In genomic region chr19:11260996-11261395, GRCh38 we compare ENCODE assay signal across 10 cellular contexts. TPM values are rescaled to one million over a fixed set of nuclear protein-coding genes. Genes with fewer than 3 reads are reported as not detected.
DNase-seq lines count a peak whose midpoint lies in the region; ATAC-seq and TF ChIP-seq lines count a peak whose summit lies in the region.
"Had no signal": no experiment of that assay in that cellular context is flagged by ENCODE, and none has a peak within 500 bp of the region (broad histone marks: within the 10 kb centered on the region; RNA-seq: fewer than 3 reads in every experiment).

No MANE protein-coding gene starts in this region.

- H3K27me3 Mint-ChIP-seq in activated T-cell treated with anti-CD3 and anti-CD28 coated beads, Interleukin-2, amount 50 U/mL, for 4 hours (ENCODE audit: low read depth), result peaks cover 44% of the 10 kb centered on the region
- peaks cover 34% of the 10 kb centered on the region for H3K27me3 Mint-ChIP-seq in activated T-helper 2 cell treated with anti-CD3 and anti-CD28 coated beads, Interferon-gamma antibody, Interleukin-2, Interleukin-4, amounts not matched to agents 10 μg/mL and 5 μg/mL and 100 μg/mL, durations not matched to agents 14 hours and 24 hours and 36 hours (ENCODE audit: low read depth)

- intact Hi-C loops in activated T-helper 2 cell treated with anti-CD3 and anti-CD28 coated beads, Interferon-gamma antibody, Interleukin-2, Interleukin-4, amounts not matched to agents 10 μg/mL and 5 μg/mL and 100 μg/mL, durations not matched to agents 14 hours and 24 hours and 36 hours (cut with micrococcal nuclease), result no loop called here
- intact Hi-C loops in lower lobe of right lung (cut with DNase I) (no loop called here), thyroid gland (cut with DNase I) (no loop called here), left colon (cut with DNase I, micrococcal nuclease) (no loop called here), posterior cingulate gyrus (cut with DNase I) (no loop called here)

- H3K4me1 ChIP-seq in lower lobe of right lung (peaks cover 41% of the 10 kb centered on the region), thyroid gland (peaks cover 4 to 34% of the 10 kb centered on the region in 2 donors)

- H3K9me3 Mint-ChIP-seq in activated T-cell treated with anti-CD3 and anti-CD28 coated beads, Interleukin-2, amount 50 U/mL, for 4 hours, result no peaks in the 10 kb centered on the region
- H3K9me3 Mint-ChIP-seq in activated T-helper 2 cell treated with anti-CD3 and anti-CD28 coated beads, Interferon-gamma antibody, Interleukin-2, Interleukin-4, amounts not matched to agents 10 μg/mL and 5 μg/mL and 100 μg/mL, durations not matched to agents 14 hours and 24 hours and 36 hours, result no peaks in the 10 kb centered on the region

- 78 to 82% methylated on average over 5 of the region's 5 CpGs for WGBS in thyroid gland, 2 donors

- peaks cover 4% of the 10 kb centered on the region for H3K4me1 Mint-ChIP-seq in activated T-cell treated with anti-CD3 and anti-CD28 coated beads, Interleukin-2, amount 50 U/mL, for 4 hours (ENCODE audit: low read depth)
- H3K4me1 Mint-ChIP-seq in activated T-helper 2 cell treated with anti-CD3 and anti-CD28 coated beads, Interferon-gamma antibody, Interleukin-2, Interleukin-4, amounts not matched to agents 10 μg/mL and 5 μg/mL and 100 μg/mL, durations not matched to agents 14 hours and 24 hours and 36 hours (ENCODE audit: low read depth), result peaks cover 2% of the 10 kb centered on the region

- H3K27me3 ChIP-seq in lower lobe of right lung (ENCODE audit: low read depth) (no peaks in the 10 kb centered on the region), thyroid gland (no peaks in the 10 kb centered on the region)

- TF ChIP-seq CTCF in lower lobe of right lung (IDR thresholded peaks at IDR 0.05) (no peak), thyroid gland (IDR thresholded peaks at IDR 0.05) (no peak)

- H3K4me3 ChIP-seq in lower lobe of right lung, result peak overlapping the region; percentile 77
- H3K4me3 ChIP-seq in thyroid gland (replicated peaks in 1 of 3), result peak overlapping the region in 1 of 3 donors; percentile 94

- no peak for TF ChIP-seq POLR2A in thyroid gland (IDR thresholded peaks at IDR 0.05)

- no peak overlapping the region for H3K27ac Mint-ChIP-seq in activated T-helper 2 cell treated with anti-CD3 and anti-CD28 coated beads, Interferon-gamma antibody, Interleukin-2, Interleukin-4, amounts not matched to agents 10 μg/mL and 5 μg/mL and 100 μg/mL, durations not matched to agents 14 hours and 24 hours and 36 hours

- no peaks in the 10 kb centered on the region for H3K36me3 Mint-ChIP-seq in activated T-cell treated with anti-CD3 and anti-CD28 coated beads, Interleukin-2, amount 50 U/mL, for 4 hours (ENCODE audit: insufficient read depth)
- H3K36me3 Mint-ChIP-seq in activated T-helper 2 cell treated with anti-CD3 and anti-CD28 coated beads, Interferon-gamma antibody, Interleukin-2, Interleukin-4, amounts not matched to agents 10 μg/mL and 5 μg/mL and 100 μg/mL, durations not matched to agents 14 hours and 24 hours and 36 hours (ENCODE audit: low read depth), result no peaks in the 10 kb centered on the region

- ATAC-seq in activated T-cell treated with anti-CD3 and anti-CD28 coated beads, Interleukin-2, amount 50 U/mL, for 4 hours, result no peak
- ATAC-seq in lower lobe of right lung (no peak), left colon (no peak), HG02588 (IDR thresholded peaks at IDR 0.05; ENCODE audit: unreplicated experiment) (no peak)

- H3K36me3 ChIP-seq in lower lobe of right lung (no peaks in the 10 kb centered on the region), thyroid gland (no peaks in the 10 kb centered on the region)

- peak overlapping the region; percentile 66 for H3K4me3 Mint-ChIP-seq in activated T-cell treated with anti-CD3 and anti-CD28 coated beads, Interleukin-2, amount 50 U/mL, for 4 hours
- peak overlapping the region; percentile 58 for H3K4me3 Mint-ChIP-seq in activated T-helper 2 cell treated with anti-CD3 and anti-CD28 coated beads, Interferon-gamma antibody, Interleukin-2, Interleukin-4, amounts not matched to agents 10 μg/mL and 5 μg/mL and 100 μg/mL, durations not matched to agents 14 hours and 24 hours and 36 hours (ENCODE audit: low read depth)

- H3K9me3 ChIP-seq in lower lobe of right lung, result no peaks in the 10 kb centered on the region
- no peaks in the 10 kb centered on the region for H3K9me3 ChIP-seq in thyroid gland

- H3K27ac ChIP-seq in lower lobe of right lung (peak overlapping the region; percentile 86), thyroid gland (peak overlapping the region in 2 of 3 donors; percentile 93 to 96)
- H3K27ac ChIP-seq: SK-N-MC had no signal

- DNase-seq in activated T-cell treated with anti-CD3 and anti-CD28 coated beads, Interleukin-2, amount 50 U/mL, for 4 hours, result no peak
- DNase-seq in activated T-cell treated with anti-CD3 and anti-CD28 coated beads, Interleukin-2, amount 50 U/mL, for 48 hours, result no peak
- no peak for DNase-seq in activated T-helper 2 cell treated with anti-CD3 and anti-CD28 coated beads, Interferon-gamma antibody, Interleukin-2, Interleukin-4, amounts not matched to agents 10 μg/mL and 5 μg/mL and 100 μg/mL, durations not matched to agents 14 hours and 24 hours and 36 hours (ENCODE audit: low spot score)
- DNase-seq in lower lobe of right lung (no peak), thyroid gland (no peak), left colon (no peak), posterior cingulate gyrus (no peak)
- DNase-seq: NCI-H2227 treated with DMSO at 0.1 percent for 48 hours had no signal

RNA-seq across cellular contexts. Expression of gene DOCK6, which starts 1.3 kb away (rescaled TPM):
- total RNA-seq in activated T-cell treated with anti-CD3 and anti-CD28 coated beads, Interleukin-2, amount 50 U/mL, for 4 hours, result 1 to 10 TPM; 1.7 to 2.9 (median 2.1) TPM
- 3.9 and 5.3 TPM in 2 replicates for total RNA-seq in activated T-helper 2 cell treated with anti-CD3 and anti-CD28 coated beads, Interferon-gamma antibody, Interleukin-2, Interleukin-4, amounts not matched to agents 10 μg/mL and 5 μg/mL and 100 μg/mL, durations not matched to agents 14 hours and 24 hours and 36 hours
- total RNA-seq in lower lobe of right lung, result 106 TPM
- 100 to 1,000 TPM in 1 of 4 donors, 10 to 100 TPM in 3; 41.4 to 156 (median 58.1) TPM for total RNA-seq in thyroid gland
- 10 to 100 TPM; 64.7 to 77.6 TPM for total RNA-seq in left colon

RNA-seq across cellular contexts. Expression of gene ANGPTL8, which starts 21.6 kb away (rescaled TPM):
- not detected for total RNA-seq in activated T-cell treated with anti-CD3 and anti-CD28 coated beads, Interleukin-2, amount 50 U/mL, for 4 hours
- not detected in 2 replicates for total RNA-seq in activated T-helper 2 cell treated with anti-CD3 and anti-CD28 coated beads, Interferon-gamma antibody, Interleukin-2, Interleukin-4, amounts not matched to agents 10 μg/mL and 5 μg/mL and 100 μg/mL, durations not matched to agents 14 hours and 24 hours and 36 hours
- total RNA-seq in lower lobe of right lung (not detected), thyroid gland (1 to 10 TPM in 1 of 4 donors, not detected in 3; 3.4 TPM), left colon (not detected)

RNA-seq across cellular contexts. Expression of gene TSPAN16, which starts 35.0 kb away (rescaled TPM):
- not detected for total RNA-seq in activated T-cell treated with anti-CD3 and anti-CD28 coated beads, Interleukin-2, amount 50 U/mL, for 4 hours
- not detected in 2 replicates for total RNA-seq in activated T-helper 2 cell treated with anti-CD3 and anti-CD28 coated beads, Interferon-gamma antibody, Interleukin-2, Interleukin-4, amounts not matched to agents 10 μg/mL and 5 μg/mL and 100 μg/mL, durations not matched to agents 14 hours and 24 hours and 36 hours
- total RNA-seq in lower lobe of right lung (not detected), thyroid gland (under 1 TPM in 1 of 4 donors, not detected in 3; 0.54 TPM), left colon (not detected)
